Comparison of ENCODE assay signal across 8 cellular contexts in genomic region chr10:101031128-101031795, GRCh38. TPM values are rescaled to one million over a fixed set of nuclear protein-coding genes. Genes with fewer than 3 reads are reported as not detected.
DNase-seq lines count a peak whose midpoint lies in the region; ATAC-seq, FAIRE-seq and TF ChIP-seq lines count a peak whose summit lies in the region.

Gene PDZD7 (minus strand): TSS chr10:101031129. CDS start chr10:101030219, 910 bp downstream.
Gene SFXN3 (plus strand): TSS chr10:101031234. CDS start chr10:101034695, 3,461 bp downstream.

- DNase-seq in HFF-Myc (ENCODE audit: extremely low read depth, low read depth) (peak; percentile 72), NAMALWA (ENCODE audit: low spot score) (peak; percentile 92), SKM-1 (lab: John Stamatoyannopoulos, UW; ENCODE audit: unreplicated experiment) (peak; percentile 85), glutamatergic neuron (peak; percentile 93), osteocyte (ENCODE audit: extremely low spot score, unreplicated experiment) (peak; percentile 97), thoracic aorta (ENCODE audit: low spot score) (peak; percentile 76)

- peaks cover 25% of the 10 kb centered on the region for H3K4me1 Mint-ChIP-seq in activated naive CD8-positive, alpha-beta T cell (ENCODE audit: low read depth)
- peaks cover 38% of the 10 kb centered on the region for H3K4me1 Mint-ChIP-seq in glutamatergic neuron (ENCODE audit: low read depth, unreplicated experiment)
- H3K4me1 Mint-ChIP-seq in osteocyte (ENCODE audit: unreplicated experiment): peaks cover 26% of the 10 kb centered on the region

- TF ChIP-seq CTCF in HFF-Myc (IDR thresholded peaks at IDR 0.05; ENCODE audit: low read depth, low read length, missing control alignments) (no peak), glutamatergic neuron (IDR thresholded peaks at IDR 0.05; ENCODE audit: partially characterized antibody, unreplicated experiment) (no peak), osteocyte (IDR thresholded peaks at IDR 0.05) (no peak), thoracic aorta (IDR thresholded peaks at IDR 0.05) (no peak)

- H3K9me3 ChIP-seq in thoracic aorta: no peaks in the 10 kb centered on the region

- ATAC-seq in thoracic aorta (ENCODE audit: insufficient number of reproducible peaks, low FRiP score, low read depth): peak; percentile 62

- H3K4me3 ChIP-seq in HFF-Myc (replicated peaks; ENCODE audit: low read depth, low read length) (peak within 1 kb of the TSS; percentile 48), thoracic aorta (peak within 1 kb of the TSS; percentile 82)

- H3K4me3 Mint-ChIP-seq in activated naive CD8-positive, alpha-beta T cell: peak within 1 kb of the TSS; percentile 89
- H3K4me3 Mint-ChIP-seq in glutamatergic neuron (ENCODE audit: unreplicated experiment) (peak within 1 kb of the TSS; percentile 80), osteocyte (ENCODE audit: unreplicated experiment) (peak within 1 kb of the TSS; percentile 84)

- peaks cover 18% of the 10 kb centered on the region for H3K36me3 ChIP-seq in thoracic aorta

- no peaks in the 10 kb centered on the region for H3K36me3 Mint-ChIP-seq in activated naive CD8-positive, alpha-beta T cell
- H3K36me3 Mint-ChIP-seq in glutamatergic neuron (ENCODE audit: unreplicated experiment) (peaks cover 6% of the 10 kb centered on the region), osteocyte (ENCODE audit: unreplicated experiment) (peaks cover 1% of the 10 kb centered on the region)

- no peaks in the 10 kb centered on the region for H3K27me3 Mint-ChIP-seq in activated naive CD8-positive, alpha-beta T cell
- H3K27me3 Mint-ChIP-seq in glutamatergic neuron (ENCODE audit: unreplicated experiment) (peaks cover 17% of the 10 kb centered on the region), osteocyte (ENCODE audit: unreplicated experiment) (no peaks in the 10 kb centered on the region)

- H3K27me3 ChIP-seq in thoracic aorta (replicated peaks; ENCODE audit: insufficient read depth): no peaks in the 10 kb centered on the region

- peaks cover 8 to 25% of the 10 kb centered on the region in 2 donors for H3K4me1 ChIP-seq in thoracic aorta (ENCODE audit: control insufficient read depth in 1 of 2, low read depth in 2 of 2)

- H3K27ac Mint-ChIP-seq in activated naive CD8-positive, alpha-beta T cell: peak within 1 kb of the TSS; percentile 68
- no peak within 1 kb of the TSS for H3K27ac Mint-ChIP-seq in glutamatergic neuron (ENCODE audit: unreplicated experiment)
- peak within 1 kb of the TSS; percentile 95 for H3K27ac Mint-ChIP-seq in osteocyte (ENCODE audit: unreplicated experiment)

- H3K27ac ChIP-seq in thoracic aorta: peak within 1 kb of the TSS; percentile 99 to 100

- no peaks in the 10 kb centered on the region for H3K9me3 Mint-ChIP-seq in activated naive CD8-positive, alpha-beta T cell (ENCODE audit: low read depth)
- H3K9me3 Mint-ChIP-seq in glutamatergic neuron (ENCODE audit: unreplicated experiment): peaks cover 5% of the 10 kb centered on the region
- no peaks in the 10 kb centered on the region for H3K9me3 Mint-ChIP-seq in osteocyte (ENCODE audit: unreplicated experiment)

- peak; percentile 21 for FAIRE-seq in G401.6 (lab: Jason Lieb, UNC)

RNA-seq across cellular contexts. Expression of gene PDZD7, which starts in this region (rescaled TPM):
- 1.5 TPM for total RNA-seq in glutamatergic neuron (ENCODE audit: unreplicated experiment)
- 1.9 and 2.1 TPM in 2 replicates for total RNA-seq in osteocyte
- total RNA-seq in thoracic aorta: 1 to 10 TPM in 1 of 2 donors, under 1 TPM in 1; 0.14 to 1.1 TPM

RNA-seq across cellular contexts. Expression of gene SFXN3, which starts in this region (rescaled TPM):
- total RNA-seq in glutamatergic neuron (ENCODE audit: unreplicated experiment): 5.2 TPM
- 78.3 and 81.0 TPM in 2 replicates for total RNA-seq in osteocyte
- 100 to 1,000 TPM; 136 to 206 TPM for total RNA-seq in thoracic aorta

Comparison
In these comparisons a context has a peak if more than half of its experiments do, and no peak if none do; other contexts are left out.
1. Peak in every context shown above with its lines: DNase-seq, ATAC-seq, H3K4me3 ChIP-seq and H3K27ac ChIP-seq.
2. RNA of gene SFXN3 (total RNA-seq): 136 to 206 TPM in thoracic aorta and 78.3 to 81.0 TPM in osteocyte; 5.2 TPM in glutamatergic neuron (single experiment); every median in the first group is over 10 times any median in the second.